8 cellular contexts compared by ENCODE assay signal in the genomic region with DNA sequence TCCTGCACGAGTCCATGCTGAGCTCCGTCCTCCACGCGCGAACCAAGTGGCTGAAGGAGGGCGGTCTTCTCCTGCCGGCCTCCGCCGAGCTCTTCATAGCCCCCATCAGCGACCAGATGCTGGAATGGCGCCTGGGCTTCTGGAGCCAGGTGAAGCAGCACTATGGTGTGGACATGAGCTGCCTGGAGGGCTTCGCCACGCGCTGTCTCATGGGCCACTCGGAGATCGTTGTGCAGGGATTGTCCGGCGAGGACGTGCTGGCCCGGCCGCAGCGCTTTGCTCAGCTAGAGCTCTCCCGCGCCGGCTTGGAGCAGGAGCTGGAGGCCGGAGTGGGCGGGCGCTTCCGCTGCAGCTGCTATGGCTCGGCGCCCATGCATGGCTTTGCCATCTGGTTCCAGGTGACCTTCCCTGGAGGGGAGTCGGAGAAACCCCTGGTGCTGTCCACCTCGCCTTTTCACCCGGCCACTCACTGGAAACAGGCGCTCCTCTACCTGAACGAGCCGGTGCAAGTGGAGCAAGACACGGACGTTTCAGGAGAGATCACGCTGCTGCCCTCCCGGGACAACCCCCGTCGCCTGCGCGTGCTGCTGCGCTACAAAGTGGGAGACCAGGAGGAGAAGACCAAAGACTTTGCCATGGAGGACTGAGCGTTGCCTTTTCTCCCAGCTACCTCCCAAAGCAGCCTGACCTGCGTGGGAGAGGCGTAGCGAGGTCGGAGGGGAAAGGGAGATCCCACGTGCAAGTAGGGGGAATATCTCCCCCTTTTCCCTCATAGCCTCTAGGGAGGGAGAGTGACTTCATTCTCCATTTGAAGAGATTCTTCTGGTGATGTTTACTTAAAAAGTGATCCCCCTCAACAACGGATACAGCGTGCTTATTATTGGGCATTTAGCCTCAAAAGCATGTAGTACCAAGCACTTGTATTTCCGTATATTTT. TPM values are rescaled to one million over a fixed set of nuclear protein-coding genes. Genes with fewer than 3 reads are reported as not detected.
DNase-seq lines count a peak whose midpoint lies in the region; ATAC-seq and TF ChIP-seq lines count a peak whose summit lies in the region.

No MANE protein-coding gene starts in this region.

- intact Hi-C loops in PC-9 (cut with micrococcal nuclease; ENCODE audit: unreplicated experiment): no loop called here

- H3K4me2 ChIP-seq in PC-9: peak overlapping the region; percentile 86

- H2AFZ ChIP-seq in PC-9: peak overlapping the region; percentile 99

- no peaks in the 10 kb centered on the region for H4K20me1 ChIP-seq in PC-9 (ENCODE audit: insufficient read depth)

- ATAC-seq in GM19463 (IDR thresholded peaks at IDR 0.05; ENCODE audit: unreplicated experiment): peak; percentile 65
- peak; percentile 47 for ATAC-seq in HG03565 (IDR thresholded peaks at IDR 0.05; ENCODE audit: unreplicated experiment)

- peak overlapping the region; percentile 84 for H3K4me3 ChIP-seq in PC-9

- peaks cover 12% of the 10 kb centered on the region for H3K4me1 ChIP-seq in PC-9 (replicated peaks; ENCODE audit: insufficient read depth)

- no peak for TF ChIP-seq CTCF in PC-9 (conservative IDR thresholded peaks at IDR 0.05)
- no peak for TF ChIP-seq CTCF in type B pancreatic cell (conservative IDR thresholded peaks at IDR 0.05)

- peak overlapping the region; percentile 68 for H3K27ac Mint-ChIP-seq in type B pancreatic cell

- H3K36me3 ChIP-seq in PC-9 (ENCODE audit: low read depth): 0 out of 2 replicates have a peak, but pooled peaks cover 4% of the 10 kb centered on the region

- no peaks in the 10 kb centered on the region for H3K9me2 ChIP-seq in PC-9 (ENCODE audit: insufficient read depth)

- H3K36me3 Mint-ChIP-seq in type B pancreatic cell: peaks cover 19% of the 10 kb centered on the region

- CTCF ChIA-PET in PC-9 (lab: Charles Lee): interaction anchor here (0.9 kb wide), 1 partner anchor 40 kb away, joined by 3 read pairs; no protein-coding TSS in a partner anchor

- no peaks in the 10 kb centered on the region for H3F3A ChIP-seq in PC-9 (ENCODE audit: insufficient read depth, low read depth)

- no peaks in the 10 kb centered on the region for H3K9me3 ChIP-seq in PC-9 (ENCODE audit: insufficient read depth, low read depth)

- no peaks in the 10 kb centered on the region for H3K27me3 ChIP-seq in PC-9 (ENCODE audit: insufficient read depth, low read depth)

- DNase-seq in Caki2 (ENCODE audit: low read depth) (peak; percentile 69), PC-9 (peak; percentile 31 to 41), globus pallidus (ENCODE audit: low spot score) (peak; percentile 65), occipital lobe (lab: John Stamatoyannopoulos, UW) (peak; percentile 69), type B pancreatic cell (ENCODE audit: extremely low spot score, unreplicated experiment) (peak; percentile 73)
- peak; percentile 55 for DNase-seq in activated naive CD4-positive, alpha-beta T cell treated with anti-CD3 and anti-CD28 coated beads, Interleukin-2, amount 50 U/mL, for 16 hours

- H3K27me3 Mint-ChIP-seq in type B pancreatic cell: no peaks in the 10 kb centered on the region

- BruUV-seq in PC-9 (replicated peaks; lab: Mats Ljungman, UMichigan): no TSS peak

- peaks cover 28% of the 10 kb centered on the region for H3K79me2 ChIP-seq in PC-9 (ENCODE audit: low read depth)

- in situ Hi-C loops in Caki2 (cut with HindIII; ENCODE audit: low pct_unique_long_range_greater_than_20kb, low sequenced_read_pairs): no loop called here

- no peak overlapping the region for H3K27ac ChIP-seq in PC-9

- H3K4me1 Mint-ChIP-seq in type B pancreatic cell (ENCODE audit: unreplicated experiment): peaks cover 19% of the 10 kb centered on the region

- POLR2A ChIA-PET in PC-9 (lab: Charles Lee; ENCODE audit: unreplicated experiment): interaction anchor here (0.6 to 0.7 kb wide), 3 partner anchors 19 to 122 kb away, joined by 3 read pairs; no protein-coding TSS in a partner anchor

- peak overlapping the region; percentile 98 for H3K4me3 Mint-ChIP-seq in type B pancreatic cell

- no peaks in the 10 kb centered on the region for H3K9me3 Mint-ChIP-seq in type B pancreatic cell

RNA-seq across cellular contexts. Expression of gene PRMT6, which starts 1.0 kb away (rescaled TPM):
- 20.3 and 27.0 TPM in 2 replicates for total RNA-seq in Caki2 (2014; rRNA removed; shearing (Covaris generic); ENCODE audit: low replicate concordance)
- 8.1 and 8.2 TPM in 2 replicates for total RNA-seq in PC-9 (2021)
- 20.6 TPM for total RNA-seq in occipital lobe
- 27.9 and 31.4 TPM in 2 replicates for total RNA-seq in type B pancreatic cell (ENCODE audit: low replicate concordance)
